ENCODE assay signal across 8 cellular contexts in genomic region chr12:45235087-45236025, GRCh38.
A peak's percentile ranks its signal among the peaks of the same experiment; 100 is the strongest.
DNase-seq lines count a peak whose midpoint lies in the region; ATAC-seq lines count a peak whose summit lies in the region.

No MANE protein-coding gene starts in this region.

- H3K4me3 ChIP-seq in duodenal mucosa (ENCODE audit: low read depth in 1 of 2, low read length in 2 of 2) (no peak overlapping the region), muscle layer of duodenum (ENCODE audit: low read depth in 1 of 2, low read length in 2 of 2) (peak overlapping the region in 1 of 2 donors; percentile 26)

- H3K9ac ChIP-seq in duodenal mucosa (ENCODE audit: low read depth in 1 of 2, low read length in 2 of 2), result no peak overlapping the region

- peak; percentile 32 for ATAC-seq in GM21447 (IDR thresholded peaks at IDR 0.05; ENCODE audit: unreplicated experiment)
- ATAC-seq in HG03571 (IDR thresholded peaks at IDR 0.05; ENCODE audit: unreplicated experiment), result no peak
- ATAC-seq in GM21619 (IDR thresholded peaks at IDR 0.05; ENCODE audit: unreplicated experiment), result no peak

- no peaks in the 10 kb centered on the region for H3K36me3 ChIP-seq in duodenal mucosa (ENCODE audit: control insufficient read depth in 1 of 2, insufficient read depth in 2 of 2, low read length in 2 of 2)
- peaks cover 0 to 14% of the 10 kb centered on the region in 2 donors for H3K36me3 ChIP-seq in muscle layer of duodenum (ENCODE audit: control insufficient read depth in 1 of 2, insufficient read depth in 2 of 2, low read length in 2 of 2)

- peak; percentile 52 for DNase-seq in NCI-H69 (lab: John Stamatoyannopoulos, UW)
- DNase-seq in GOT3 (lab: John Stamatoyannopoulos, UW), result no peak
- DNase-seq in NCI-H446 treated with DMSO at 0.1 percent for 48 hours (lab: John Stamatoyannopoulos, UW), result no peak

- H3K27ac ChIP-seq in duodenal mucosa (ENCODE audit: low read depth, low read length) (peak overlapping the region; percentile 43), muscle layer of duodenum (ENCODE audit: low read length) (peak overlapping the region; percentile 81)

- H3K4me1 ChIP-seq in duodenal mucosa (ENCODE audit: control insufficient read depth in 1 of 2, insufficient read depth in 2 of 2, low read length in 2 of 2), result peaks cover 20 to 47% of the 10 kb centered on the region in 2 donors
- H3K4me1 ChIP-seq in muscle layer of duodenum (ENCODE audit: control insufficient read depth in 1 of 2, insufficient read depth in 2 of 2, low read length in 2 of 2), result peaks cover 38% of the 10 kb centered on the region in 2 donors

- H3K9me3 ChIP-seq in duodenal mucosa (ENCODE audit: control insufficient read depth in 1 of 2, low read length in 2 of 2) (no peaks in the 10 kb centered on the region), muscle layer of duodenum (ENCODE audit: control insufficient read depth in 1 of 2, low read length in 2 of 2) (no peaks in the 10 kb centered on the region)

- H3K27me3 ChIP-seq in duodenal mucosa (ENCODE audit: control insufficient read depth in 1 of 2, insufficient read depth in 2 of 2, low read length in 2 of 2) (no peaks in the 10 kb centered on the region), muscle layer of duodenum (ENCODE audit: low read depth, low read length) (no peaks in the 10 kb centered on the region)
